ENCODE assay signal across 8 cellular contexts in genomic region chr12:48865141-48865440, GRCh38. TPM values are rescaled to one million over a fixed set of nuclear protein-coding genes. Genes with fewer than 3 reads are reported as not detected.
DNase-seq lines count a peak whose midpoint lies in the region; ATAC-seq and TF ChIP-seq lines count a peak whose summit lies in the region.

No MANE protein-coding gene starts in this region.

- no peaks in the 10 kb centered on the region for H3K27me3 ChIP-seq in right cardiac atrium (ENCODE audit: control insufficient read depth, insufficient read depth)
- H3K27me3 ChIP-seq in ascending aorta: no peaks in the 10 kb centered on the region
- no peaks in the 10 kb centered on the region for H3K27me3 ChIP-seq in uterus

- no peak for TF ChIP-seq POLR2A in lower leg skin (IDR thresholded peaks at IDR 0.05)
- no peak for TF ChIP-seq POLR2A in uterus (IDR thresholded peaks at IDR 0.05)

- H3K4me1 ChIP-seq in right cardiac atrium (ENCODE audit: control insufficient read depth, insufficient read depth, low read length): no peaks in the 10 kb centered on the region
- peaks cover 3 to 10% of the 10 kb centered on the region in 2 donors for H3K4me1 ChIP-seq in ascending aorta
- H3K4me1 ChIP-seq in uterus: no peaks in the 10 kb centered on the region

- DNase-seq in right cardiac atrium: no peak
- DNase-seq in left cardiac atrium: no peak
- no peak for DNase-seq in ascending aorta (ENCODE audit: low spot score in 2 of 2)
- no peak for DNase-seq in lower leg skin (ENCODE audit: low spot score in 2 of 2)
- DNase-seq in uterus: no peak
- DNase-seq in NCI-H1694 (lab: John Stamatoyannopoulos, UW): no peak
- DNase-seq in anterior cingulate cortex (lab: John Stamatoyannopoulos, UW): no peak

- H3K36me3 ChIP-seq in ascending aorta (no peaks in the 10 kb centered on the region), uterus (no peaks in the 10 kb centered on the region)

- H3K27ac ChIP-seq in right cardiac atrium (ENCODE audit: low read length) (no peak overlapping the region), ascending aorta (no peak overlapping the region), uterus (no peak overlapping the region)

- no peaks in the 10 kb centered on the region for H3K9me3 ChIP-seq in right cardiac atrium (ENCODE audit: control insufficient read depth, low read length)
- H3K9me3 ChIP-seq in ascending aorta: no peaks in the 10 kb centered on the region
- H3K9me3 ChIP-seq in uterus: no peaks in the 10 kb centered on the region

- 18% methylated on average over 4 of the region's 4 CpGs for WGBS in right cardiac atrium
- WGBS in lower leg skin, 2 donors: 10 to 17% methylated on average over 4 of the region's 4 CpGs

- no peak for TF ChIP-seq CTCF in ascending aorta (IDR thresholded peaks at IDR 0.05)
- no peak for TF ChIP-seq CTCF in lower leg skin (IDR thresholded peaks at IDR 0.05)
- TF ChIP-seq CTCF in uterus (IDR thresholded peaks at IDR 0.05): no peak

- intact Hi-C loops in right cardiac atrium (cut with DNase I) (no loop called here), left cardiac atrium (cut with DNase I) (no loop called here), ascending aorta (cut with DNase I) (loop anchor here (1.0 kb wide), 1 partner anchor 13 kb away; the partner anchor contains the start of gene DDX23), lower leg skin (cut with DNase I; ENCODE audit: low total_unique reads) (no loop called here), uterus (cut with DNase I; ENCODE audit: low total_unique reads) (no loop called here)

- ATAC-seq in right cardiac atrium: no peak
- no peak for ATAC-seq in left cardiac atrium
- ATAC-seq in HG02642 (IDR thresholded peaks at IDR 0.05; ENCODE audit: poor library complexity, unreplicated experiment): no peak

- H3K4me3 ChIP-seq in right cardiac atrium (ENCODE audit: low read length): peak overlapping the region; percentile 71
- peak overlapping the region; percentile 71 to 90 for H3K4me3 ChIP-seq in ascending aorta
- peak overlapping the region; percentile 20 for H3K4me3 ChIP-seq in lower leg skin (ENCODE audit: low read depth, poor library complexity, severe bottlenecking)
- H3K4me3 ChIP-seq in uterus: peak overlapping the region; percentile 43 to 62

RNA-seq across cellular contexts. Expression of gene RND1, which starts 0.6 kb away (rescaled TPM):
- total RNA-seq in right cardiac atrium (under 1 TPM; 0.41 to 0.96 (median 0.71) TPM), left cardiac atrium (under 1 TPM; 0.56 to 0.79 TPM), ascending aorta (0.85 TPM), lower leg skin (1 to 10 TPM in 1 of 4 donors, under 1 TPM in 1, not detected in 2; 0.49 to 1.2 TPM), uterus (10 to 100 TPM in 1 of 4 donors, under 1 TPM in 1, not detected in 2; 0.88 to 22.1 TPM)
- polyA plus RNA-seq in right cardiac atrium: 2.6 TPM

RNA-seq across cellular contexts. Expression of gene DDX23, which starts 13.1 kb away (rescaled TPM):
- total RNA-seq in right cardiac atrium: 10 to 100 TPM; 31.4 to 38.9 (median 35.1) TPM
- polyA plus RNA-seq in right cardiac atrium: 21.3 TPM
- 10 to 100 TPM; 34.7 to 37.5 TPM for total RNA-seq in left cardiac atrium
- total RNA-seq in ascending aorta: 39.4 TPM
- total RNA-seq in lower leg skin: 10 to 100 TPM; 56.5 to 74.3 (median 66.9) TPM
- total RNA-seq in uterus: 100 to 1,000 TPM in 1 of 4 donors, 10 to 100 TPM in 3; 43.8 to 238 (median 81.8) TPM

RNA-seq across cellular contexts. Expression of gene CACNB3, which starts 46.8 kb away (rescaled TPM):
- total RNA-seq in right cardiac atrium: 1 to 10 TPM; 6.1 to 7.6 (median 7.1) TPM
- polyA plus RNA-seq in right cardiac atrium: 3.5 TPM
- 1 to 10 TPM; 8.8 to 9.5 TPM for total RNA-seq in left cardiac atrium
- total RNA-seq in ascending aorta: 54.5 TPM
- total RNA-seq in lower leg skin: 10 to 100 TPM in 1 of 4 donors, 1 to 10 TPM in 3; 8.4 to 15.3 (median 9.5) TPM
- 10 to 100 TPM in 2 of 4 donors, 1 to 10 TPM in 2; 5.9 to 62.2 (median 22.7) TPM for total RNA-seq in uterus

Comparison
In these comparisons a context has a peak if more than half of its experiments do, and no peak if none do; other contexts are left out.
1. H3K4me3 ChIP-seq: peak in every context shown above with its lines; median percentile 80 in ascending aorta; 71 in right cardiac atrium; 52 in uterus; 20 in lower leg skin.